ENCODE assay signal across 2 cellular contexts in genomic region chr15:89001708-89002275, GRCh38.
A peak's percentile ranks its signal among the peaks of the same experiment; 100 is the strongest.
TF ChIP-seq lines count a peak whose summit lies in the region.

No MANE protein-coding gene starts in this region.

TF ChIP-seq in A549, 52 proteins besides CTCF, POLR2A, EP300 and RAD21:
- peak; percentile 90 for TF ChIP-seq MAFK (IDR thresholded peaks at IDR 0.05; ENCODE audit: partially characterized antibody)
TF ChIP-seq in A549: peak in this region for 1; not testable (repeated sequence) for 51.

TF ChIP-seq in HepG2, 621 proteins besides CTCF, POLR2A, EP300 and RAD21:
- peak; percentile 75 for TF ChIP-seq MAFF (IDR thresholded peaks at IDR 0.05; ENCODE audit: low read depth, low read length)
- TF ChIP-seq MAFK (conservative IDR thresholded peaks at IDR 0.05 in 1 of 2, IDR thresholded peaks at IDR 0.05 in 1 of 2; ENCODE audit: low read length in 2 of 2) = peak; percentile 78 to 87
